In the genomic region with DNA sequence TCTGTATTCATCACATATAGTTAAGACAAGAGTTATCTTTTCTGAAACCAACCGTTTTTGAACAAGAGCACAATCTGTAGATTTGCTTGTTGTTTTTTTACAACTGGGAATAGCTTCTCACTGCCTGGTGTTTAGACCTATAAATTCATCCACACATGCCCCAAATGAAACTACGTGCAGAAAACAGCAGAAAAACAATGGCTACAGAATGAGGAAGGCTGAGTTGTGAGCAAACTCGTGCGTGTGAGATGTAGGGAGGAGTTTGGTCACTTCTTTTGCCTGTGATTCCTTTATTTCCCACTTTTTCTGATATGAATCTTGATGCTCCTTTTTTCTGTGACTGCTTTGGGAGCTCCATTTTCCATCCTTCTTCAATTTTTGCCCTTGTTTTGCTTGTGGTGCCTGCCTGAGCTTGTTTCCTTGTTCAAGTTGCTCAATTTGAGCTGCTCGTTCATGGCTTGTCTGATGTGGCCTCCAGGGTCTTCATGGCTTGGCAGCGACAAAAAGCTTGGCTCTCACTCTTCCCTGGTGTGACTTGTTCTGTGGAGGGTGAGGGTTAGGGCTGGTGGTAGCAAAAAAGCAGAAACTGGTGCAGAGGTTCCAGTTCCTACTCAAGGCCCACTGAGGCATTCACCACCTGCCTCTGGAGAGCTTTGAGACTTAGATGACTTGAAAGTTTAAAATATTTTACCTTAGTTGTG, we compare ENCODE assay signal across 18 cellular contexts.
"Had no signal": no experiment of that assay in that cellular context is flagged by ENCODE, and none has a peak within 500 bp of the region (broad histone marks: within the 10 kb centered on the region; RNA-seq: fewer than 3 reads in every experiment).

No MANE protein-coding gene starts in this region.

- H3K4me1 ChIP-seq: parathyroid adenoma had no signal

- FAIRE-seq: small intestine, TTC549 had no signal

- H3K27ac Mint-ChIP-seq: activated naive CD8-positive, alpha-beta T cell treated with anti-CD3 and anti-CD28 coated beads, Interleukin-2, amount 10 ng/mL, durations not matched to agents 7 days and 5 days had no signal

- H3K4me3 ChIP-seq: esophagus muscularis mucosa, upper lobe of left lung had no signal

- H2AFZ ChIP-seq: parathyroid adenoma had no signal

- H3K36me3 ChIP-seq: esophagus muscularis mucosa, upper lobe of left lung had no signal

- H3K27me3 ChIP-seq: esophagus muscularis mucosa, upper lobe of left lung had no signal

- H3K4me1 Mint-ChIP-seq: neural crest cell had no signal

- DNase-seq: activated CD4-positive, alpha-beta T cell treated with anti-CD3 and anti-CD28 coated beads, Interleukin-2, amount 50 U/mL, for 1 hour; activated CD4-positive, CD25-positive, alpha-beta regulatory T cell; activated gamma-delta T cell; activated naive CD8-positive, alpha-beta T cell treated with anti-CD3 and anti-CD28 coated beads, Interleukin-2, amount 10 ng/mL, durations not matched to agents 7 days and 5 days; activated T-cell treated with anti-CD3 and anti-CD28 coated beads, Interleukin-2, amount 50 U/mL, for 1 hour; anterior cingulate cortex; foreskin fibroblast; head of caudate nucleus; retina; small intestine; stimulated activated naive CD4-positive, alpha-beta T cell; T-helper 2 cell; upper lobe of left lung had no signal

- H3K9me3 ChIP-seq: esophagus muscularis mucosa, upper lobe of left lung had no signal

- ATAC-seq: left lobe of liver had no signal

- H3K9ac ChIP-seq: parathyroid adenoma had no signal

- H3K79me2 ChIP-seq: parathyroid adenoma had no signal

- H3K27ac ChIP-seq: esophagus muscularis mucosa, parathyroid adenoma, upper lobe of left lung had no signal

- H3K9me3 Mint-ChIP-seq: activated naive CD8-positive, alpha-beta T cell treated with anti-CD3 and anti-CD28 coated beads, Interleukin-2, amount 10 ng/mL, durations not matched to agents 7 days and 5 days; neural crest cell had no signal

- H3K36me3 Mint-ChIP-seq: activated naive CD8-positive, alpha-beta T cell treated with anti-CD3 and anti-CD28 coated beads, Interleukin-2, amount 10 ng/mL, durations not matched to agents 7 days and 5 days had no signal

- H3K4me3 Mint-ChIP-seq: activated naive CD8-positive, alpha-beta T cell treated with anti-CD3 and anti-CD28 coated beads, Interleukin-2, amount 10 ng/mL, durations not matched to agents 7 days and 5 days; neural crest cell had no signal
